ENCODE assay signal across 22 cellular contexts in the genomic region with DNA sequence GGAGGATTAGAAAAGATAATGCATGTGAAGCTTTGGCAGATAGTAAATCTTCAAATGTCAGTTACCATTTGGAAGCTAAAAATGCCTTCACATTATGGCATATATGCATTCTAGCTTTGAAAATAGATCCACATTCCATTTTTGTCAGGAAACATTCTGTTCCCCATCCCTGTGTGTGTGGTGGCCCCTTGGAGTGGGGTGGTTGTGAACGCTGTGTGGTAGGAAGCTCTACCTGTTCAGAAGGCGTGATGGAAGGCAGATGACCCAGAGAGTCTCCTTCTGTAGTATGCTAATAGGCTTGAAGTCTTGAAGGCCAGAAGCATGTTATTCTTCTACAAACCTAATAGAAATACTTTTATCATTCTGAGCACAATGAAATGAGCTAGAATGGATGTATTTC.
"Had no signal": no experiment of that assay in that cellular context is flagged by ENCODE, and none has a peak within 500 bp of the region (broad histone marks: within the 10 kb centered on the region; RNA-seq: fewer than 3 reads in every experiment).

No MANE protein-coding gene starts in this region.

- DNase-seq: colonic mucosa; cortex of kidney; dorsolateral prefrontal cortex; effector CD4-positive, alpha-beta T cell; effector CD8-positive, alpha-beta T cell; effector memory CD4-positive, alpha-beta T cell; effector memory CD8-positive, alpha-beta T cell; endodermal cell; erythroblast; esophagus squamous epithelium; foreskin fibroblast; foreskin keratinocyte; foreskin melanocyte; gastrocnemius medialis; glutamatergic neuron; heart left ventricle; heart right ventricle had no signal

- H3K36me3 ChIP-seq: colonic mucosa, esophagus squamous epithelium, gastrocnemius medialis, gastroesophageal sphincter, heart left ventricle, heart right ventricle had no signal

- H3K4me3 ChIP-seq: colonic mucosa, coronary artery, dorsolateral prefrontal cortex, esophagus squamous epithelium, gastrocnemius medialis, gastroesophageal sphincter, heart left ventricle, heart right ventricle had no signal

- ATAC-seq: effector memory CD8-positive, alpha-beta T cell; esophagus mucosa; foreskin keratinocyte; gastrocnemius medialis; gastroesophageal sphincter; heart left ventricle; heart right ventricle had no signal

- H3K27ac Mint-ChIP-seq: dendritic cell treated with granulocyte-macrophage colony-stimulating factor and Interleukin-4, amounts not matched to agents 40 ng/mL and 50 ng/mL, for 4 days; effector memory CD8-positive, alpha-beta T cell; endodermal cell had no signal

- H3K27me3 ChIP-seq: colonic mucosa, dorsolateral prefrontal cortex, esophagus squamous epithelium, foreskin keratinocyte, gastrocnemius medialis, gastroesophageal sphincter, heart right ventricle had no signal

- H3K4me1 ChIP-seq: colonic mucosa, esophagus squamous epithelium, foreskin keratinocyte, gastrocnemius medialis, heart left ventricle had no signal

- H3K27ac ChIP-seq: colonic mucosa, coronary artery, epithelial cell of prostate, esophagus squamous epithelium, foreskin keratinocyte, gastrocnemius medialis, gastroesophageal sphincter, heart left ventricle, heart right ventricle had no signal

- H3K9me3 ChIP-seq: colonic mucosa, esophagus squamous epithelium, gastrocnemius medialis, gastroesophageal sphincter had no signal

- H3K4me1 Mint-ChIP-seq: endodermal cell had no signal

- H3K4me3 Mint-ChIP-seq: dendritic cell treated with granulocyte-macrophage colony-stimulating factor and Interleukin-4, amounts not matched to agents 40 ng/mL and 50 ng/mL, for 4 days; effector memory CD8-positive, alpha-beta T cell; endodermal cell had no signal

- H3K9me3 Mint-ChIP-seq: dendritic cell treated with granulocyte-macrophage colony-stimulating factor and Interleukin-4, amounts not matched to agents 40 ng/mL and 50 ng/mL, for 4 days; effector memory CD8-positive, alpha-beta T cell; endodermal cell had no signal
